Comparison of ENCODE assay signal across 1 cellular context in the genomic region with DNA sequence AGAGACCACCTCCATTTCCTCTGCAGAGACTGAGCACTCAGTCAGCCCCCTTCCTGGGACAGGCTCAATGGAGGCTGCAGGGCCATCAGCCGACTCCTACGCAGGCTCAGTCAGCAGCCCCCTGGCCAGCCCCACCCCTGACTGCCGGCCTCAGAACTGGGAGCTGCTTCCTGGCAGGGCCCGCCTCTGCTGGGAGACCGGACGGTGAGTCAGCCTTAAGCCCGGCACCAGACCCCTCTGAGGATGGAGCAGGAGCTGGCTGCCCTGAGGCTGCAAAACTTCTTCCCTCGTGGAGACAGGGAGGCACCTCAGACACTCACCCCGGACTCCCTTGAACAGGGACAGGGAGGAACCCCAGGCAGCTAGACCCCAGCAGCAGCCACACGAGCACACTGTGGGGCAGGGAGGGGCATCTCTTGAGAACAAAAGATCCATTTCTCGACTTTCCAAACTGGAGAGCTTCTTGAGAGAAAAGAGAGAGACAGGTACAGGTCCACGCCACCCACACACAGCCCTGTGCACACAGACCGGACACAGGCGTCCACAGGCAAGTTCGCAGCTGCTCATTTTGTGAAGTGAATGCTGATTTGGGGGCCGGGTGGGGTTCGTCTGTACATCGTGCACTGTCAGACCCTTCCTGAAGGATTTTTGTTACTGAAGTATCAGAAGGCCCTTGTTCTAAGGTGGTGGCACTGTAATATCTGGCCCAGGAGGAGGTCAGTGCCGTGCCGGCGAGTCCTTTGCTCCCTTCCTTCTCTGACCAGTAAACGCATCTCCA.
TF ChIP-seq lines count a peak whose summit lies in the region.

No MANE protein-coding gene starts in this region.

TF ChIP-seq in GM12878, 131 proteins besides CTCF, POLR2A, EP300 and RAD21:
- TF ChIP-seq SUZ12 (IDR thresholded peaks at IDR 0.05; ENCODE audit: unreplicated experiment) (peak; percentile 33), IKZF1 (conservative IDR thresholded peaks at IDR 0.05) (no peak), ZBED1 (IDR thresholded peaks at IDR 0.05; ENCODE audit: borderline replicate concordance) (no peak), MXI1 (IDR thresholded peaks at IDR 0.05; ENCODE audit: low read depth, low read length) (no peak), MYC (IDR thresholded peaks at IDR 0.05; ENCODE audit: insufficient read depth, insufficient read length, insufficient replicate concordance, low read length, severe bottlenecking) (no peak), IRF4 (IDR thresholded peaks at IDR 0.05; ENCODE audit: low read depth, low read length) (no peak)
